15 cellular contexts compared by ENCODE assay signal in genomic region chr9:98502311-98502975, GRCh38.
DNase-seq lines count a peak whose midpoint lies in the region; ATAC-seq, FAIRE-seq and TF ChIP-seq lines count a peak whose summit lies in the region.
"Had no signal": no experiment of that assay in that cellular context is flagged by ENCODE, and none has a peak within 500 bp of the region (broad histone marks: within the 10 kb centered on the region; RNA-seq: fewer than 3 reads in every experiment).

No MANE protein-coding gene starts in this region.

- peaks cover 0 to 6% of the 10 kb centered on the region in 2 experiments; a peak in 1 of 5 replicates for H3K27me3 ChIP-seq in HepG2 (ENCODE audit: control insufficient read depth in 1 of 2, insufficient read depth in 2 of 2, low read length in 2 of 2)
- no peaks in the 10 kb centered on the region for H3K27me3 ChIP-seq in right lobe of liver
- H3K27me3 ChIP-seq in lower lobe of right lung (ENCODE audit: low read depth), result no peaks in the 10 kb centered on the region
- H3K27me3 ChIP-seq in psoas muscle (ENCODE audit: insufficient read depth in 3 of 3, low read length in 2 of 3), result no peaks in the 10 kb centered on the region
- H3K27me3 ChIP-seq: body of pancreas, transverse colon had no signal

- POLR2A ChIA-PET in HepG2 (lab: Yijun Ruan, JAX), result no interaction called here

- DNase-seq in HepG2 (ENCODE audit: low spot score) (no peak), right lobe of liver (no peak), epithelial cell of prostate (ENCODE audit: low read depth, low spot score) (no peak), lower lobe of right lung (no peak), NCI-H2227 (lab: John Stamatoyannopoulos, UW; ENCODE audit: unreplicated experiment) (no peak), psoas muscle (no peak), RKO (ENCODE audit: low spot score) (no peak)
- DNase-seq: activated T-cell treated with anti-CD3 and anti-CD28 coated beads, Interleukin-2, amount 50 U/mL, for 72 hours; body of pancreas; naive B cell; NCI-H1436 treated with DMSO at 0.1 percent for 48 hours; NCI-H774; small intestine; transverse colon had no signal

- no peaks in the 10 kb centered on the region for H4K20me1 ChIP-seq in HepG2 (ENCODE audit: insufficient read depth, low read length)

- H3K36me3 ChIP-seq in HepG2 (replicated peaks in 1 of 2; ENCODE audit: control insufficient read depth in 1 of 2, insufficient read depth in 2 of 2, low read length in 2 of 2) (no peaks in the 10 kb centered on the region), right lobe of liver (no peaks in the 10 kb centered on the region), lower lobe of right lung (no peaks in the 10 kb centered on the region), psoas muscle (ENCODE audit: insufficient read depth in 1 of 2, low read depth in 1 of 2) (no peaks in the 10 kb centered on the region)
- H3K36me3 ChIP-seq: transverse colon had no signal

- no peaks in the 10 kb centered on the region for H3K4me1 ChIP-seq in HepG2 (ENCODE audit: insufficient read depth, low read length)
- H3K4me1 ChIP-seq in right lobe of liver, result no peaks in the 10 kb centered on the region
- H3K4me1 ChIP-seq in lower lobe of right lung, result peaks cover 30% of the 10 kb centered on the region
- H3K4me1 ChIP-seq in psoas muscle, result no peaks in the 10 kb centered on the region
- H3K4me1 ChIP-seq: body of pancreas, transverse colon had no signal

- TF ChIP-seq CTCF in HepG2 (CRISPR knock-in tag; IDR thresholded peaks at IDR 0.05) (no peak), right lobe of liver (IDR thresholded peaks at IDR 0.05) (no peak), lower lobe of right lung (IDR thresholded peaks at IDR 0.05) (no peak), psoas muscle (IDR thresholded peaks at IDR 0.05) (no peak)

- H3K4me2 ChIP-seq in HepG2 (ENCODE audit: low read depth, low read length), result no peak overlapping the region

- in situ Hi-C loops in HepG2 (cut with HindIII; ENCODE audit: extremely low pct_ligation_motif_present, low pct_unique_long_range_greater_than_20kb), result no loop called here

- ATAC-seq in HepG2, result peak; percentile 32; the same call in 2 of the 3 replicates
- no peak for ATAC-seq in right lobe of liver
- peak; percentile 80 to 90 for ATAC-seq in lower lobe of right lung
- ATAC-seq in psoas muscle, result no peak
- ATAC-seq in HG03521 (IDR thresholded peaks at IDR 0.05; ENCODE audit: unreplicated experiment), result no peak
- ATAC-seq: activated T-cell treated with anti-CD3 and anti-CD28 coated beads, Interleukin-2, amount 50 U/mL, for 72 hours; body of pancreas had no signal

- FAIRE-seq in HepG2 (lab: Jason Lieb, UNC), result no peak
- FAIRE-seq: small intestine had no signal

- H3K4me3 ChIP-seq in HepG2 (replicated peaks in 1 of 3; ENCODE audit: insufficient read depth in 1 of 3, low read depth in 2 of 3, low read length in 3 of 3) (no peak overlapping the region), right lobe of liver (no peak overlapping the region), lower lobe of right lung (no peak overlapping the region), psoas muscle (no peak overlapping the region)
- H3K4me3 ChIP-seq: body of pancreas, transverse colon had no signal

- no peak overlapping the region for H2AFZ ChIP-seq in HepG2 (ENCODE audit: low read length)

- H3K9me3 ChIP-seq in HepG2 (ENCODE audit: low read length), result no peaks in the 10 kb centered on the region
- H3K9me3 ChIP-seq in right lobe of liver, result no peaks in the 10 kb centered on the region
- H3K9me3 ChIP-seq in lower lobe of right lung, result no peaks in the 10 kb centered on the region
- H3K9me3 ChIP-seq in psoas muscle, result no peaks in the 10 kb centered on the region
- H3K9me3 ChIP-seq: body of pancreas, transverse colon had no signal

- no peak for TF ChIP-seq RAD21 in HepG2 (CRISPR knock-in tag; IDR thresholded peaks at IDR 0.05)

- no peaks in the 10 kb centered on the region for H3K79me2 ChIP-seq in HepG2 (ENCODE audit: insufficient read depth, low read length)

- intact Hi-C loops in HepG2 (cut with micrococcal nuclease; ENCODE audit: unreplicated experiment) (no loop called here), right lobe of liver (cut with DNase I) (no loop called here), lower lobe of right lung (cut with DNase I) (no loop called here), psoas muscle (cut with DNase I) (no loop called here)

- CTCF ChIA-PET in HepG2 (lab: Yijun Ruan, JAX; ENCODE audit: low intra/inter-chr PET ratio, low total read pairs), result no interaction called here

- H3K9ac ChIP-seq in HepG2 (ENCODE audit: insufficient read depth, low read depth, low read length), result no peak overlapping the region

- no TSS peak for BruUV-seq in HepG2 (replicated peaks; lab: Mats Ljungman, UMichigan)

- TF ChIP-seq EP300 in HepG2 (IDR thresholded peaks at IDR 0.05; ENCODE audit: low read depth in 2 of 2, low read length in 2 of 2) (no peak), HepG2 (CRISPR knock-in tag; IDR thresholded peaks at IDR 0.05; ENCODE audit: borderline replicate concordance) (no peak)

- no peak overlapping the region for H3K27ac ChIP-seq in HepG2 (ENCODE audit: extremely low read length, insufficient read depth, low read length)
- H3K27ac ChIP-seq in right lobe of liver, result no peak overlapping the region
- peak overlapping the region; percentile 37 for H3K27ac ChIP-seq in epithelial cell of prostate
- peak overlapping the region; percentile 76 for H3K27ac ChIP-seq in lower lobe of right lung
- no peak overlapping the region for H3K27ac ChIP-seq in psoas muscle
- H3K27ac ChIP-seq: body of pancreas, transverse colon had no signal

- no peak for TF ChIP-seq POLR2A in HepG2 (IDR thresholded peaks at IDR 0.05; ENCODE audit: insufficient read depth in 1 of 2, low read depth in 2 of 2, low read length in 2 of 2)
- TF ChIP-seq POLR2A in right lobe of liver (IDR thresholded peaks at IDR 0.05), result no peak

- 32% methylated on average over 6 of the region's 6 CpGs for WGBS in HepG2 (ENCODE audit: low lambda C conversion rate)
- WGBS in right lobe of liver (ENCODE audit: insufficient coverage, low coverage, low lambda C conversion rate, missing lambda C conversion rate), result 60% methylated on average over 4 of the region's 6 CpGs
- whole genome bisulfite sequencing in psoas muscle, 3 donors, result 75 to 85% (median 78%) methylated on average over 6 of the region's 6 CpGs

TF ChIP-seq in HepG2, 621 proteins besides CTCF, POLR2A, EP300 and RAD21 (continues in another document):
- TF ChIP-seq NFATC3 (CRISPR knock-in tag; IDR thresholded peaks at IDR 0.05), result no peak
- TF ChIP-seq ZHX2 (IDR thresholded peaks at IDR 0.05; ENCODE audit: low read depth), result no peak
- TF ChIP-seq ZHX2 (CRISPR knock-in tag; IDR thresholded peaks at IDR 0.05; ENCODE audit: borderline replicate concordance), result no peak
- no peak for TF ChIP-seq CREBL2 (CRISPR knock-in tag; IDR thresholded peaks at IDR 0.05; ENCODE audit: borderline replicate concordance)
- no peak for TF ChIP-seq NR2F2 (IDR thresholded peaks at IDR 0.05; ENCODE audit: borderline replicate concordance, low read depth)
- TF ChIP-seq KLF16 (CRISPR knock-in tag; IDR thresholded peaks at IDR 0.05), result no peak
- no peak for TF ChIP-seq PCBP1 (IDR thresholded peaks at IDR 0.05; ENCODE audit: borderline replicate concordance, low read depth, low read length)
- TF ChIP-seq YEATS2 (CRISPR knock-in tag; IDR thresholded peaks at IDR 0.05; ENCODE audit: borderline replicate concordance), result no peak

Comparison
In these comparisons a context has a peak if more than half of its experiments do, and no peak if none do; other contexts are left out.
1. ATAC-seq: peak in HepG2 (single experiment) and lower lobe of right lung (2 of 2); none in right lobe of liver (0 of 4), psoas muscle (0 of 4) and HG03521 (single experiment).
2. H3K27ac ChIP-seq: peak in epithelial cell of prostate (single experiment) and lower lobe of right lung (single experiment); none in HepG2 (single experiment), right lobe of liver (0 of 3) and psoas muscle (single experiment).